9 cellular contexts compared by ENCODE assay signal in the genomic region with DNA sequence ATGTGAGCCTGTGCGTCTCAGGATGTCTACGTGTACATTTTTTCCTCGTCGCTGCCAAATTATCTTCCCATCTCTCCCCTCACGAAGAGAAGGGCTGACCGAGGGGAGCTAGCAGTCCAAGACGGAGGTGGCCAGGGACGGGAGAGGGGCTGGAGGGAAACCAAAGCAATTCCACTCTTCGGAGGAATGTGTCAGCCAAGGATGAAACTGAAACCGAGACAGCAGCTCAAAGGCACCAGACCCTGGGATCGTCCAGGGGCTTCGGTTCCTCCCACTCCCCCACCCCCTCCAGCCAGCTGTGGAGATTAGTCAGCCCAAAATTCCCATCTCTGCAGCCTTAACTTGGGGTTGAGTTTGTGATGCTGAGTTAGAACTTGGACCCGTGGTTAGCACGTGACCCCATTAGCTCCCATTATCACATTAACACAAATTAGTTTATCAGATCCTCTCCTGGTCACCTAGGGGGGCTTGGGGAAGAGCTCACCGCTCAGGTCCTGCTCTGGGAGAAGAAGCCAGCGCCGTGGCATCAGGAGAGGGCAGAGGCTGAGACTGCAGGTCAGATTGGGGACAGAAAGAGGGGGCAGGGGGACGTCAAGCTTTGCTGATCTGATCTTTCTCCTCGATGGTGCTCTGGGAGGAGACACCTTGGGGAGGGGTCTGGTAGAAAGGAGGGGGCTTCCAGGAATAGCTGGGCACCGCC. TPM values are rescaled to one million over a fixed set of nuclear protein-coding genes. Genes with fewer than 3 reads are reported as not detected.
DNase-seq lines count a peak whose midpoint lies in the region; ATAC-seq and TF ChIP-seq lines count a peak whose summit lies in the region.
"Had no signal": no experiment of that assay in that cellular context is flagged by ENCODE, and none has a peak within 500 bp of the region (broad histone marks: within the 10 kb centered on the region; RNA-seq: fewer than 3 reads in every experiment).

No MANE protein-coding gene starts in this region.

- POLR2A ChIA-PET in CD8-positive, alpha-beta T cell (lab: Charles Lee), result interaction anchor here (0.6 to 2.5 kb wide), 5 partner anchors 21 to 37 kb away, joined by 3 to 11 read pairs (median 3); no protein-coding TSS in a partner anchor

- H3K4me1 Mint-ChIP-seq in CD8-positive, alpha-beta T cell (ENCODE audit: low read depth), result peaks cover 7% of the 10 kb centered on the region
- H3K4me1 Mint-ChIP-seq in HFFc6 (ENCODE audit: low read depth), result peaks cover 46% of the 10 kb centered on the region
- H3K4me1 Mint-ChIP-seq in endothelial cell (ENCODE audit: unreplicated experiment), result peaks cover 5% of the 10 kb centered on the region

- no peaks in the 10 kb centered on the region for H3K27me3 Mint-ChIP-seq in CD8-positive, alpha-beta T cell (ENCODE audit: low read depth)
- H3K27me3 Mint-ChIP-seq in HFFc6 (ENCODE audit: insufficient read depth) (no peaks in the 10 kb centered on the region), endothelial cell (ENCODE audit: unreplicated experiment) (peaks cover 6% of the 10 kb centered on the region)

- no peaks in the 10 kb centered on the region for H3K27me3 ChIP-seq in CD8-positive, alpha-beta T cell (ENCODE audit: insufficient read depth, low read length)
- no peaks in the 10 kb centered on the region for H3K27me3 ChIP-seq in sigmoid colon

- TF ChIP-seq EP300 in sigmoid colon (IDR thresholded peaks at IDR 0.05), result no peak

- DNase-seq in CD8-positive, alpha-beta T cell, result no peak
- DNase-seq in HFFc6 (peak; percentile 2), coronary artery (ENCODE audit: low spot score) (no peak), sigmoid colon (no peak), NCI-H2171 (lab: John Stamatoyannopoulos, UW) (no peak), endothelial cell (ENCODE audit: low spot score) (no peak)
- DNase-seq: NCI-H2029 treated with DMSO at 0.1 percent for 48 hours had no signal

- H3K36me3 ChIP-seq in CD8-positive, alpha-beta T cell (ENCODE audit: insufficient read depth, low read length), result no peaks in the 10 kb centered on the region
- H3K36me3 ChIP-seq in sigmoid colon, result no peaks in the 10 kb centered on the region

- intact Hi-C loops in CD8-positive, alpha-beta T cell (cut with DNase I, micrococcal nuclease), result no loop called here
- intact Hi-C loops in sigmoid colon (cut with DNase I), result loop anchor here (5.0 kb wide), 1 partner anchor 277 kb away; the partner anchor contains the start of gene ZDHHC9

- H3K27ac ChIP-seq in CD8-positive, alpha-beta T cell (ENCODE audit: low read depth, low read length), result no peak overlapping the region
- H3K27ac ChIP-seq in coronary artery (peak overlapping the region in 1 of 2 donors; percentile 87), sigmoid colon (peak overlapping the region; percentile 22 to 81 (median 70))

- no peak for ATAC-seq in CD8-positive, alpha-beta T cell
- ATAC-seq in HG02884 (IDR thresholded peaks at IDR 0.05; ENCODE audit: unreplicated experiment), result no peak

- H3K9me3 Mint-ChIP-seq in CD8-positive, alpha-beta T cell, result no peaks in the 10 kb centered on the region
- no peaks in the 10 kb centered on the region for H3K9me3 Mint-ChIP-seq in HFFc6
- H3K9me3 Mint-ChIP-seq in endothelial cell (ENCODE audit: unreplicated experiment), result no peaks in the 10 kb centered on the region

- H3K4me1 ChIP-seq in CD8-positive, alpha-beta T cell (ENCODE audit: insufficient read depth, low read length), result no peaks in the 10 kb centered on the region
- H3K4me1 ChIP-seq in sigmoid colon, result peaks cover 0 to 32% (median 21%) of the 10 kb centered on the region in 4 donors

- WGBS in sigmoid colon, 2 donors, result 73 to 82% methylated on average over 20 of the region's 20 CpGs

- no peaks in the 10 kb centered on the region for H3K36me3 Mint-ChIP-seq in CD8-positive, alpha-beta T cell
- H3K36me3 Mint-ChIP-seq in HFFc6 (ENCODE audit: low read depth) (no peaks in the 10 kb centered on the region), endothelial cell (ENCODE audit: low read depth, unreplicated experiment) (no peaks in the 10 kb centered on the region)

- CTCF ChIA-PET in CD8-positive, alpha-beta T cell (lab: Charles Lee), result interaction anchor here (0.7 to 8.8 kb wide), 9 partner anchors 9 to 74 kb away, joined by 3 to 129 read pairs (median 7); partner anchors contain the start of gene ELF4

- TF ChIP-seq POLR2A in sigmoid colon (IDR thresholded peaks at IDR 0.05), result no peak

- no peak overlapping the region for H3K4me3 ChIP-seq in CD8-positive, alpha-beta T cell (ENCODE audit: low read depth, low read length)
- H3K4me3 ChIP-seq in coronary artery, result peak overlapping the region; percentile 30
- H3K4me3 ChIP-seq in sigmoid colon, result no peak overlapping the region

- no peak overlapping the region for H3K27ac Mint-ChIP-seq in CD8-positive, alpha-beta T cell
- H3K27ac Mint-ChIP-seq in HFFc6 (peak overlapping the region; percentile 87), endothelial cell (ENCODE audit: unreplicated experiment) (no peak overlapping the region)

- H3K4me3 Mint-ChIP-seq in CD8-positive, alpha-beta T cell, result peak overlapping the region; percentile 42
- H3K4me3 Mint-ChIP-seq in HFFc6 (peak overlapping the region; percentile 85), endothelial cell (ENCODE audit: unreplicated experiment) (no peak overlapping the region)

- TF ChIP-seq CTCF in CD8-positive, alpha-beta T cell (IDR thresholded peaks at IDR 0.05), result no peak
- no peak for TF ChIP-seq CTCF in HFFc6 (IDR thresholded peaks at IDR 0.05)
- no peak for TF ChIP-seq CTCF in coronary artery (IDR thresholded peaks at IDR 0.05)
- no peak for TF ChIP-seq CTCF in sigmoid colon (IDR thresholded peaks at IDR 0.05)
- TF ChIP-seq CTCF in endothelial cell (IDR thresholded peaks at IDR 0.05; ENCODE audit: unreplicated experiment), result no peak

- H3K9me3 ChIP-seq in CD8-positive, alpha-beta T cell (ENCODE audit: low read length), result no peaks in the 10 kb centered on the region
- no peaks in the 10 kb centered on the region for H3K9me3 ChIP-seq in sigmoid colon

RNA-seq across cellular contexts. Expression of gene ELF4, which starts 8.8 kb away (rescaled TPM):
- total RNA-seq in CD8-positive, alpha-beta T cell, result 10 to 100 TPM; 11.7 to 13.8 TPM
- total RNA-seq in HFFc6 (2021; fragmentation: NEBNext Ultra II Directional; extraction: Animal tissue kit (Norgen Biotek cat#: 25700)), result 10 to 100 TPM; 21.9 to 35.9 (median 31.4) TPM
- total RNA-seq in sigmoid colon, result 1 to 10 TPM; 4.6 to 7.8 (median 5.2) TPM
- 10 to 100 TPM; 19.2 to 25.9 (median 22.2) TPM for polyA plus RNA-seq in sigmoid colon
- 23.6 TPM for total RNA-seq in endothelial cell (ENCODE audit: unreplicated experiment)
- polyA plus RNA-seq: neural cell had no signal

RNA-seq across cellular contexts. Expression of gene AIFM1, which starts 46.5 kb away (rescaled TPM):
- total RNA-seq in CD8-positive, alpha-beta T cell, result 1 to 10 TPM; 4.4 to 4.9 TPM
- total RNA-seq in HFFc6 (2021; fragmentation: NEBNext Ultra II Directional; extraction: Animal tissue kit (Norgen Biotek cat#: 25700)), result 10 to 100 TPM; 31.9 to 39.5 (median 33.8) TPM
- total RNA-seq in sigmoid colon (10 to 100 TPM in 3 of 4 donors, 1 to 10 TPM in 1; 9.7 to 19.8 (median 14.2) TPM), endothelial cell (ENCODE audit: unreplicated experiment) (39.9 TPM)
- 10 to 100 TPM; 27.0 to 55.9 (median 47.4) TPM for polyA plus RNA-seq in sigmoid colon

RNA-seq across cellular contexts. Expression of gene RAB33A, which starts 52.7 kb away (rescaled TPM):
- 1 to 10 TPM; 9.2 to 9.7 TPM for total RNA-seq in CD8-positive, alpha-beta T cell
- total RNA-seq in HFFc6 (2021; fragmentation: NEBNext Ultra II Directional; extraction: Animal tissue kit (Norgen Biotek cat#: 25700)), result under 1 TPM; 0.17 to 0.66 (median 0.44) TPM
- total RNA-seq in sigmoid colon (1 to 10 TPM in 2 of 4 donors, not detected in 2; 1.2 to 1.3 TPM), endothelial cell (ENCODE audit: unreplicated experiment) (4.1 TPM)
- polyA plus RNA-seq in sigmoid colon, result 1 to 10 TPM in 2 of 3 donors, not detected in 1; 1.2 to 3.8 TPM
